11 cellular contexts compared by ENCODE assay signal in the genomic region with DNA sequence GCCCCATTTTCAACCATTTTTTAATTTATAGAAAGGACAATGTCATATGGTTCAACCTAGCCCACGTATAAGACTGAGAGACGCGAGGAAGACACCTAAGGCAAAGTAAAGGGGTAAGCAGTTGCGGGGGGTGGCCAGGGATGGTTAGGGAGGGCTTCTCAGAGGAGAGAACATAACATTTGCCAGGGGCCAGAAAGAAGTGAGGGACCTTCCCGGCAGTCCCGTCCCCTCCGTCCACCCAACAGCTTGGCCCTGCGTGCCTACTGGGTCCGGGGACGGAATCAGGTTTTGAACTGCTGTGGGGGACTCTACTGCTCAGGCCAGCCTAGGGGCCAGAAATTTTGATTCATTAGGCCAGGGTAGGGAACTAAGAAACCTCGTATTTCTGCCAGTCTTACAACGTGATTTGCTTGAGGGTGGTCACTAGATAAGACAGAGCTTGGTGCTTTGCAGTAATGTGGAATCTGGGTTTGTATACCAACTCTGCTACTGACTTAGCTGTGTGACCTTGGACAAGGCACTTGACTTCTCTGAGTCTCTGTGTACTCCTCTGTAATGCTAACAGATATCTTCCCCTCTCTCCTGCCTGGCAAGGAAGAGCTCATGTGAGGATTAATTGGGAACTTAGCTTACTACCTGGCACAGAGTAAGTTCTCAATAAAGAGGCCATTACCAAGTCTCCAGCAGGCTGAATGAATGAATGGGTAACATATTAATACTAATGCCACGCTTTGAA. TPM values are rescaled to one million over a fixed set of nuclear protein-coding genes. Genes with fewer than 3 reads are reported as not detected.
DNase-seq lines count a peak whose midpoint lies in the region; ATAC-seq and TF ChIP-seq lines count a peak whose summit lies in the region.
"Had no signal": no experiment of that assay in that cellular context is flagged by ENCODE, and none has a peak within 500 bp of the region (broad histone marks: within the 10 kb centered on the region; RNA-seq: fewer than 3 reads in every experiment).

No MANE protein-coding gene starts in this region.

- no peak for DNase-seq in SK-N-SH
- DNase-seq in left lung = no peak
- DNase-seq in stimulated activated effector memory CD8-positive, alpha-beta T cell treated with anti-CD3 and anti-CD28 coated beads, Interleukin-12 subunit alpha, Interleukin-12 subunit beta, amount 100 ng/mL, for 72 hours (ENCODE audit: low spot score in 2 of 2) = no peak
- no peak for DNase-seq in DMS153 treated with DMSO at 0.1 percent for 48 hours (lab: John Stamatoyannopoulos, UW; ENCODE audit: unreplicated experiment)
- DNase-seq in middle frontal gyrus (ENCODE audit: extremely low spot score, low spot score) = no peak
- DNase-seq: amniotic stem cell, NCI-H1105 had no signal

- 66% methylated on average over 13 of the region's 13 CpGs for WGBS in SK-N-SH (ENCODE audit: low lambda C conversion rate)

- no peak overlapping the region; a peak in 1 of 4 replicates for H3K4me3 ChIP-seq in SK-N-SH (ENCODE audit: low read depth in 2 of 2, low read length in 1 of 2)
- peak overlapping the region; percentile 32 to 47 for H3K4me3 ChIP-seq in left lung

- H3K36me3 ChIP-seq in SK-N-SH (replicated peaks in 1 of 2; ENCODE audit: control insufficient read depth in 1 of 2, insufficient read depth in 2 of 2, low read length in 1 of 2) (no peaks in the 10 kb centered on the region), left lung (no peaks in the 10 kb centered on the region)

- POLR2A ChIA-PET in SK-N-SH (lab: Yijun Ruan, JAX) = interaction anchor here (1.8 kb wide), 1 partner anchor 10 kb away, joined by 5 read pairs; no protein-coding TSS in a partner anchor

- H2AFZ ChIP-seq in SK-N-SH (ENCODE audit: low read depth) = no peak overlapping the region

- CTCF ChIA-PET in SK-N-SH (lab: Yijun Ruan, JAX) = interaction anchor here (2.0 kb wide), 1 partner anchor 8 kb away, joined by 5 read pairs; no protein-coding TSS in a partner anchor

- H3K9ac ChIP-seq in SK-N-SH = no peak overlapping the region

- peak overlapping the region; percentile 73 for H3K4me2 ChIP-seq in SK-N-SH

- no peak for ATAC-seq in SK-N-SH treated with all-trans-retinoic acid at 6 μM for 48 hours
- ATAC-seq in left lung = no peak
- no peak for ATAC-seq in stimulated activated effector memory CD8-positive, alpha-beta T cell treated with anti-CD3 and anti-CD28 coated beads, Interleukin-12 subunit alpha, Interleukin-12 subunit beta, amount 100 ng/mL, for 72 hours
- ATAC-seq in HG02973 (IDR thresholded peaks at IDR 0.05; ENCODE audit: unreplicated experiment) = no peak

- no peaks in the 10 kb centered on the region for H3K36me3 Mint-ChIP-seq in activated naive CD8-positive, alpha-beta T cell
- no peaks in the 10 kb centered on the region for H3K36me3 Mint-ChIP-seq in stimulated activated effector memory CD8-positive, alpha-beta T cell treated with anti-CD3 and anti-CD28 coated beads, Interleukin-12 subunit alpha, Interleukin-12 subunit beta, amount 100 ng/mL, for 72 hours

- H3K9me3 Mint-ChIP-seq in activated naive CD8-positive, alpha-beta T cell (ENCODE audit: low read depth) = no peaks in the 10 kb centered on the region
- H3K9me3 Mint-ChIP-seq in stimulated activated effector memory CD8-positive, alpha-beta T cell treated with anti-CD3 and anti-CD28 coated beads, Interleukin-12 subunit alpha, Interleukin-12 subunit beta, amount 100 ng/mL, for 72 hours = no peaks in the 10 kb centered on the region

- no peaks in the 10 kb centered on the region for H3F3A ChIP-seq in SK-N-SH (replicated peaks; ENCODE audit: insufficient read depth)

- H3K79me2 ChIP-seq in SK-N-SH (ENCODE audit: insufficient read depth) = no peaks in the 10 kb centered on the region

- no peak for TF ChIP-seq RAD21 in SK-N-SH (IDR thresholded peaks at IDR 0.05; ENCODE audit: low read length)

- intact Hi-C loops in left lung (cut with DNase I) = no loop called here

- H3K4me1 ChIP-seq in SK-N-SH (ENCODE audit: control insufficient read depth in 1 of 2, insufficient read depth in 2 of 2, low read depth in 1 of 2, low read length in 1 of 2) (peaks cover 0 to 5% of the 10 kb centered on the region in 2 experiments; a peak in 1 of 4 replicates), left lung (peaks cover 10 to 16% of the 10 kb centered on the region in 2 donors)

- peaks cover 36% of the 10 kb centered on the region for H3K27me3 ChIP-seq in SK-N-SH (ENCODE audit: insufficient read depth)
- H3K27me3 ChIP-seq in left lung = peaks cover 32 to 66% of the 10 kb centered on the region in 2 donors

- H4K20me1 ChIP-seq in SK-N-SH (ENCODE audit: insufficient read depth) = no peaks in the 10 kb centered on the region

- TF ChIP-seq EP300 in SK-N-SH (IDR thresholded peaks at IDR 0.05; ENCODE audit: borderline replicate concordance in 1 of 2, low read depth in 1 of 2, low read length in 1 of 2) = no peak

- no peaks in the 10 kb centered on the region for H3K9me2 ChIP-seq in SK-N-SH

- H3K9me3 ChIP-seq in SK-N-SH (no peaks in the 10 kb centered on the region), left lung (no peaks in the 10 kb centered on the region)

- no peak for TF ChIP-seq CTCF in SK-N-SH (IDR thresholded peaks at IDR 0.05)
- TF ChIP-seq CTCF in left lung (IDR thresholded peaks at IDR 0.05) = no peak

- H3K4me1 Mint-ChIP-seq in activated naive CD8-positive, alpha-beta T cell (ENCODE audit: low read depth) = peaks cover 11% of the 10 kb centered on the region
- H3K4me1 Mint-ChIP-seq in stimulated activated effector memory CD8-positive, alpha-beta T cell treated with anti-CD3 and anti-CD28 coated beads, Interleukin-12 subunit alpha, Interleukin-12 subunit beta, amount 100 ng/mL, for 72 hours = peaks cover 17% of the 10 kb centered on the region

- H3K27ac Mint-ChIP-seq in activated naive CD8-positive, alpha-beta T cell = no peak overlapping the region
- H3K27ac Mint-ChIP-seq in stimulated activated effector memory CD8-positive, alpha-beta T cell treated with anti-CD3 and anti-CD28 coated beads, Interleukin-12 subunit alpha, Interleukin-12 subunit beta, amount 100 ng/mL, for 72 hours = no peak overlapping the region

- peak overlapping the region; percentile 67 for H3K4me3 Mint-ChIP-seq in activated naive CD8-positive, alpha-beta T cell
- peak overlapping the region; percentile 72 for H3K4me3 Mint-ChIP-seq in stimulated activated effector memory CD8-positive, alpha-beta T cell treated with anti-CD3 and anti-CD28 coated beads, Interleukin-12 subunit alpha, Interleukin-12 subunit beta, amount 100 ng/mL, for 72 hours

- peaks cover 43% of the 10 kb centered on the region for H3K27me3 Mint-ChIP-seq in activated naive CD8-positive, alpha-beta T cell

- no peak overlapping the region for H3K27ac ChIP-seq in SK-N-SH (ENCODE audit: low read depth in 2 of 2, low read length in 1 of 2)
- H3K27ac ChIP-seq in left lung = no peak overlapping the region
- H3K27ac ChIP-seq: 22Rv1 had no signal

TF ChIP-seq in SK-N-SH, 30 proteins besides CTCF, POLR2A, EP300 and RAD21:
- TF ChIP-seq NRF1 (IDR thresholded peaks at IDR 0.05; ENCODE audit: low read depth, low read length) = no peak
- TF ChIP-seq FOSL2 (IDR thresholded peaks at IDR 0.05; ENCODE audit: borderline replicate concordance, low read depth) = no peak
TF ChIP-seq in SK-N-SH: peak in this region for 0.

TF ChIP-seq in SK-N-SH treated with all-trans-retinoic acid at 6 μM for 48 hours, 23 proteins besides CTCF, POLR2A, EP300 and RAD21 (continues in another document):
- TF ChIP-seq, protein P1, sequence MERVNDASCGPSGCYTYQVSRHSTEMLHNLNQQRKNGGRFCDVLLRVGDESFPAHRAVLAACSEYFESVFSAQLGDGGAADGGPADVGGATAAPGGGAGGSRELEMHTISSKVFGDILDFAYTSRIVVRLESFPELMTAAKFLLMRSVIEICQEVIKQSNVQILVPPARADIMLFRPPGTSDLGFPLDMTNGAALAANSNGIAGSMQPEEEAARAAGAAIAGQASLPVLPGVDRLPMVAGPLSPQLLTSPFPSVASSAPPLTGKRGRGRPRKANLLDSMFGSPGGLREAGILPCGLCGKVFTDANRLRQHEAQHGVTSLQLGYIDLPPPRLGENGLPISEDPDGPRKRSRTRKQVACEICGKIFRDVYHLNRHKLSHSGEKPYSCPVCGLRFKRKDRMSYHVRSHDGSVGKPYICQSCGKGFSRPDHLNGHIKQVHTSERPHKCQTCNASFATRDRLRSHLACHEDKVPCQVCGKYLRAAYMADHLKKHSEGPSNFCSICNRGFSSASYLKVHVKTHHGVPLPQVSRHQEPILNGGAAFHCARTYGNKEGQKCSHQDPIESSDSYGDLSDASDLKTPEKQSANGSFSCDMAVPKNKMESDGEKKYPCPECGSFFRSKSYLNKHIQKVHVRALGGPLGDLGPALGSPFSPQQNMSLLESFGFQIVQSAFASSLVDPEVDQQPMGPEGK (CRISPR knock-in tag; IDR thresholded peaks at IDR 0.05; ENCODE audit: borderline replicate concordance) = no peak
- TF ChIP-seq BACH2 (CRISPR knock-in tag; IDR thresholded peaks at IDR 0.05; ENCODE audit: borderline replicate concordance) = no peak
- TF ChIP-seq ZFP3 (CRISPR knock-in tag; IDR thresholded peaks at IDR 0.05) = no peak
- TF ChIP-seq, protein P2, sequence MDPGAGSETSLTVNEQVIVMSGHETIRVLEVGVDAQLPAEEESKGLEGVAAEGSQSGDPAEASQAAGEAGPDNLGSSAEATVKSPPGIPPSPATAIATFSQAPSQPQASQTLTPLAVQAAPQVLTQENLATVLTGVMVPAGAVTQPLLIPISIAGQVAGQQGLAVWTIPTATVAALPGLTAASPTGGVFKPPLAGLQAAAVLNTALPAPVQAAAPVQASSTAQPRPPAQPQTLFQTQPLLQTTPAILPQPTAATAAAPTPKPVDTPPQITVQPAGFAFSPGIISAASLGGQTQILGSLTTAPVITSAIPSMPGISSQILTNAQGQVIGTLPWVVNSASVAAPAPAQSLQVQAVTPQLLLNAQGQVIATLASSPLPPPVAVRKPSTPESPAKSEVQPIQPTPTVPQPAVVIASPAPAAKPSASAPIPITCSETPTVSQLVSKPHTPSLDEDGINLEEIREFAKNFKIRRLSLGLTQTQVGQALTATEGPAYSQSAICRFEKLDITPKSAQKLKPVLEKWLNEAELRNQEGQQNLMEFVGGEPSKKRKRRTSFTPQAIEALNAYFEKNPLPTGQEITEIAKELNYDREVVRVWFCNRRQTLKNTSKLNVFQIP (CRISPR knock-in tag; IDR thresholded peaks at IDR 0.05; ENCODE audit: borderline replicate concordance, low read depth) = no peak
- no peak for TF ChIP-seq ZNF8 (CRISPR knock-in tag; IDR thresholded peaks at IDR 0.05)
- no peak for TF ChIP-seq ESRRG (CRISPR knock-in tag; IDR thresholded peaks at IDR 0.05)
- TF ChIP-seq SNAI2 (CRISPR knock-in tag; IDR thresholded peaks at IDR 0.05) = no peak
- TF ChIP-seq ZNF70 (CRISPR knock-in tag; IDR thresholded peaks at IDR 0.05) = no peak
- TF ChIP-seq CSDC2 (CRISPR knock-in tag; IDR thresholded peaks at IDR 0.05) = no peak
- TF ChIP-seq PPARA (CRISPR knock-in tag; IDR thresholded peaks at IDR 0.05; ENCODE audit: borderline replicate concordance) = no peak

RNA-seq across cellular contexts. Expression of a gene that starts 0.7 kb away (rescaled TPM):
- polyA plus RNA-seq in SK-N-SH (2012; rRNA removed) = not detected in 2 replicates
- polyA plus RNA-seq in SK-N-SH (2012; cell fraction: cytosol; rRNA removed) = not detected in 2 replicates
- not detected in 2 replicates for polyA plus RNA-seq in SK-N-SH (2012; cell fraction: nucleus; rRNA removed)
- total RNA-seq in left lung = 10 to 100 TPM in 1 of 2 donors, 1 to 10 TPM in 1; 6.1 to 17.0 TPM

RNA-seq across cellular contexts. Expression of a gene that starts 44.8 kb away (rescaled TPM):
- polyA plus RNA-seq in SK-N-SH (2012; rRNA removed) = 11.9 and 19.7 TPM in 2 replicates
- 15.0 and 16.4 TPM in 2 replicates for polyA plus RNA-seq in SK-N-SH (2012; cell fraction: cytosol; rRNA removed)
- 15.4 and 22.8 TPM in 2 replicates for polyA plus RNA-seq in SK-N-SH (2012; cell fraction: nucleus; rRNA removed)
- 10 to 100 TPM; 17.0 to 27.2 TPM for total RNA-seq in left lung

Comparison
In these comparisons a context has a peak if more than half of its experiments do, and no peak if none do; other contexts are left out.
1. H3K4me3 ChIP-seq: peak in left lung (2 of 2); none in SK-N-SH (0 of 2).